14 cellular contexts compared by ENCODE assay signal in the genomic region with DNA sequence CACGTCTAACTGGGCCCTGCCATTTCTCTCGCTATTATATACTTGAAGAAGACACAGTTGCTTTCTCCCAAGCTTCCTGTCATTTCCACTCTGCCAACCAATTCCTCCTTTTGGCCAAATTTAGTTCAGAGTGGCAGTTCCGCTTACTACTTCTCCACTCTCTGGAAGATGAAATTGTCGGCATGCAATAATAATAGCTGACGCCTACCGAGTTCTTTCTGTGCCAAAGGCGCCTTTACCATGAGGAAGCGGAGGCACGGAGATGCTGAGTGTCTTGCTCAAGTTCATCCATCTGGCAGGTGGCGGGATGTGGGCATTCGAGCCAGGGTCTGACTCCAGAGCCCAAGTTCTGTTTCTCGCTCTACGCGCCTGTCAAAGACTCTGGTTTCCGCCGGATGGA. TPM values are rescaled to one million over a fixed set of nuclear protein-coding genes. Genes with fewer than 3 reads are reported as not detected.
DNase-seq lines count a peak whose midpoint lies in the region; ATAC-seq, FAIRE-seq and TF ChIP-seq lines count a peak whose summit lies in the region.
"Had no signal": no experiment of that assay in that cellular context is flagged by ENCODE, and none has a peak within 500 bp of the region (broad histone marks: within the 10 kb centered on the region; RNA-seq: fewer than 3 reads in every experiment).

No MANE protein-coding gene starts in this region.

- H3K9me3 Mint-ChIP-seq in activated T-cell treated with anti-CD3 and anti-CD28 coated beads, Interleukin-2, amount 50 U/mL, for 4 hours: no peaks in the 10 kb centered on the region
- no peaks in the 10 kb centered on the region for H3K9me3 Mint-ChIP-seq in activated naive CD8-positive, alpha-beta T cell (ENCODE audit: low read depth)

- peaks cover 0 to 5% of the 10 kb centered on the region in 2 donors for H3K27me3 ChIP-seq in tibial artery

- no peak overlapping the region for H3K4me3 ChIP-seq in mucosa of descending colon
- H3K4me3 ChIP-seq in tibial artery: no peak overlapping the region
- H3K4me3 ChIP-seq: psoas muscle had no signal

- peak overlapping the region; percentile 86 for H3K27ac Mint-ChIP-seq in activated naive CD8-positive, alpha-beta T cell

- no peak for TF ChIP-seq POLR2A in GM12891 (IDR thresholded peaks at IDR 0.05; ENCODE audit: low read depth, low read length)

- no peak for FAIRE-seq in GM12891 (lab: Jason Lieb, UNC)

- H3K36me3 ChIP-seq in mucosa of descending colon (ENCODE audit: low read depth): no peaks in the 10 kb centered on the region
- H3K36me3 ChIP-seq in tibial artery: no peaks in the 10 kb centered on the region

- H3K4me1 Mint-ChIP-seq in activated T-cell treated with anti-CD3 and anti-CD28 coated beads, Interleukin-2, amount 50 U/mL, for 4 hours (ENCODE audit: low read depth): peaks cover 28% of the 10 kb centered on the region
- peaks cover 31% of the 10 kb centered on the region for H3K4me1 Mint-ChIP-seq in activated naive CD8-positive, alpha-beta T cell (ENCODE audit: low read depth)

- H3K4me1 ChIP-seq in mucosa of descending colon (ENCODE audit: low read depth) (peaks cover 5% of the 10 kb centered on the region), tibial artery (no peaks in the 10 kb centered on the region)
- H3K4me1 ChIP-seq: psoas muscle had no signal

- TF ChIP-seq CTCF in mucosa of descending colon (IDR thresholded peaks at IDR 0.05) (no peak), tibial artery (IDR thresholded peaks at IDR 0.05) (no peak)

- H3K27me3 Mint-ChIP-seq in activated T-cell treated with anti-CD3 and anti-CD28 coated beads, Interleukin-2, amount 50 U/mL, for 4 hours (ENCODE audit: low read depth): no peaks in the 10 kb centered on the region
- H3K27me3 Mint-ChIP-seq in activated naive CD8-positive, alpha-beta T cell: no peaks in the 10 kb centered on the region

- no peaks in the 10 kb centered on the region for H3K36me3 Mint-ChIP-seq in activated T-cell treated with anti-CD3 and anti-CD28 coated beads, Interleukin-2, amount 50 U/mL, for 4 hours (ENCODE audit: insufficient read depth)
- H3K36me3 Mint-ChIP-seq in activated naive CD8-positive, alpha-beta T cell: peaks cover 3% of the 10 kb centered on the region

- DNase-seq in activated T-cell treated with anti-CD3 and anti-CD28 coated beads, Interleukin-2, amount 50 U/mL, for 4 hours: no peak
- no peak for DNase-seq in activated T-cell treated with anti-CD3 and anti-CD28 coated beads, Interleukin-2, amount 50 U/mL, for 1 hour
- DNase-seq in mucosa of descending colon (peak in 1 of 3 donors; percentile 56), tibial artery (peak; percentile 64 to 79), GM12891 (ENCODE audit: insufficient read length, low spot score) (no peak)
- DNase-seq: activated effector memory CD4-positive, alpha-beta T cell treated with anti-CD3 and anti-CD28 coated beads, Interleukin-2, amount 50 U/mL, for 16 hours; effector memory CD4-positive, alpha-beta T cell; IMR-90; NCI-H526; T1000 had no signal

- H3K9me3 ChIP-seq in mucosa of descending colon (no peaks in the 10 kb centered on the region), tibial artery (no peaks in the 10 kb centered on the region)
- H3K9me3 ChIP-seq: psoas muscle had no signal

- intact Hi-C loops in mucosa of descending colon (cut with DNase I, micrococcal nuclease): no loop called here
- intact Hi-C loops in tibial artery (cut with DNase I; ENCODE audit: low total_unique reads): no loop called here

- H3K4me3 Mint-ChIP-seq in activated T-cell treated with anti-CD3 and anti-CD28 coated beads, Interleukin-2, amount 50 U/mL, for 4 hours: peak overlapping the region; percentile 57
- H3K4me3 Mint-ChIP-seq in activated naive CD8-positive, alpha-beta T cell: peak overlapping the region; percentile 85

- ATAC-seq in activated T-cell treated with anti-CD3 and anti-CD28 coated beads, Interleukin-2, amount 50 U/mL, for 4 hours: no peak
- ATAC-seq in mucosa of descending colon: peak; percentile 18
- ATAC-seq in HG03045 (IDR thresholded peaks at IDR 0.05; ENCODE audit: unreplicated experiment): no peak
- ATAC-seq in GM18517 (IDR thresholded peaks at IDR 0.05; ENCODE audit: unreplicated experiment): no peak

- no peak overlapping the region for H3K27ac ChIP-seq in tibial artery
- H3K27ac ChIP-seq: psoas muscle had no signal

TF ChIP-seq in GM12891, 5 proteins besides CTCF, POLR2A, EP300 and RAD21:
- no peak for TF ChIP-seq POLR2AphosphoS5 (IDR thresholded peaks at IDR 0.05; ENCODE audit: low read depth, low read length)
TF ChIP-seq in GM12891: peak in this region for 0.

RNA-seq across cellular contexts. Expression of gene NRROS, which starts 14.6 kb away (rescaled TPM):
- 10 to 100 TPM; 16.2 to 18.5 (median 18.5) TPM for total RNA-seq in activated T-cell treated with anti-CD3 and anti-CD28 coated beads, Interleukin-2, amount 50 U/mL, for 4 hours
- 1 to 10 TPM; 1.1 to 6.0 (median 5.4) TPM for total RNA-seq in mucosa of descending colon
- polyA plus RNA-seq in GM12891 (2012; ENCODE audit: low read depth, missing spikeins): 22.1 TPM
- total RNA-seq: IMR-90 had no signal

RNA-seq across cellular contexts. Expression of gene FBXO45, which starts 56.4 kb away (rescaled TPM):
- total RNA-seq in activated T-cell treated with anti-CD3 and anti-CD28 coated beads, Interleukin-2, amount 50 U/mL, for 4 hours: 10 to 100 TPM; 20.3 to 21.4 (median 21.4) TPM
- total RNA-seq in mucosa of descending colon: 10 to 100 TPM in 1 of 3 donors, 1 to 10 TPM in 2; 7.5 to 12.7 (median 9.9) TPM
- 9.3 TPM for polyA plus RNA-seq in GM12891 (2012; ENCODE audit: low read depth, missing spikeins)

RNA-seq across cellular contexts. Expression of gene WDR53, which starts 56.6 kb away (rescaled TPM):
- total RNA-seq in activated T-cell treated with anti-CD3 and anti-CD28 coated beads, Interleukin-2, amount 50 U/mL, for 4 hours: 10 to 100 TPM; 21.5 to 27.1 (median 22.9) TPM
- total RNA-seq in mucosa of descending colon: 10 to 100 TPM in 1 of 3 donors, 1 to 10 TPM in 2; 5.8 to 13.7 (median 7.5) TPM
- polyA plus RNA-seq in GM12891 (2012; ENCODE audit: low read depth, missing spikeins): 11.6 TPM

Comparison
In these comparisons a context has a peak if more than half of its experiments do, and no peak if none do; other contexts are left out.
1. DNase-seq: peak in tibial artery (2 of 2); none in activated T-cell treated with anti-CD3 and anti-CD28 coated beads, Interleukin-2, amount 50 U/mL, for 4 hours (single experiment), activated T-cell treated with anti-CD3 and anti-CD28 coated beads, Interleukin-2, amount 50 U/mL, for 1 hour (single experiment) and GM12891 (single experiment).